2 cellular contexts compared by ENCODE assay signal in the genomic region with DNA sequence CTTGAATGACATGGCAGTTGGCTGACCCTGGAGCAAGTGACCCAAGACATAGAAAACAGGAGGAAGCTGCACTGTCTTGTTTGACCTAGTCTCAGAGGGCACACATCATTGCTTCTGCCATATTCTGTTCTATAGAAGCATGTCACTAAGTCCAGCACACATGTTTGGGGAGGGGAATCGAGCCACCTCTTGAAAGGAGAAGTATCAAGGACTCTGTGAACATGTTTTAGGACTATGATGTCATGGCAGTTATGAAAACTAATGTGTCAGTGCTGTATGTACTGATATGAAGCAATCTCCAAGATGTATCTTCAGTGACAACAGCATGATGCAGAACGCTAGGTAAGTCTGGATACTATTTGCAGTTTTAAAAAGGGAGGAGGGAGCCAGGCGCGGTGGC.
TF ChIP-seq lines count a peak whose summit lies in the region.

No MANE protein-coding gene starts in this region.

TF ChIP-seq in HepG2, 621 proteins besides CTCF, POLR2A, EP300 and RAD21:
- TF ChIP-seq, protein P1, sequence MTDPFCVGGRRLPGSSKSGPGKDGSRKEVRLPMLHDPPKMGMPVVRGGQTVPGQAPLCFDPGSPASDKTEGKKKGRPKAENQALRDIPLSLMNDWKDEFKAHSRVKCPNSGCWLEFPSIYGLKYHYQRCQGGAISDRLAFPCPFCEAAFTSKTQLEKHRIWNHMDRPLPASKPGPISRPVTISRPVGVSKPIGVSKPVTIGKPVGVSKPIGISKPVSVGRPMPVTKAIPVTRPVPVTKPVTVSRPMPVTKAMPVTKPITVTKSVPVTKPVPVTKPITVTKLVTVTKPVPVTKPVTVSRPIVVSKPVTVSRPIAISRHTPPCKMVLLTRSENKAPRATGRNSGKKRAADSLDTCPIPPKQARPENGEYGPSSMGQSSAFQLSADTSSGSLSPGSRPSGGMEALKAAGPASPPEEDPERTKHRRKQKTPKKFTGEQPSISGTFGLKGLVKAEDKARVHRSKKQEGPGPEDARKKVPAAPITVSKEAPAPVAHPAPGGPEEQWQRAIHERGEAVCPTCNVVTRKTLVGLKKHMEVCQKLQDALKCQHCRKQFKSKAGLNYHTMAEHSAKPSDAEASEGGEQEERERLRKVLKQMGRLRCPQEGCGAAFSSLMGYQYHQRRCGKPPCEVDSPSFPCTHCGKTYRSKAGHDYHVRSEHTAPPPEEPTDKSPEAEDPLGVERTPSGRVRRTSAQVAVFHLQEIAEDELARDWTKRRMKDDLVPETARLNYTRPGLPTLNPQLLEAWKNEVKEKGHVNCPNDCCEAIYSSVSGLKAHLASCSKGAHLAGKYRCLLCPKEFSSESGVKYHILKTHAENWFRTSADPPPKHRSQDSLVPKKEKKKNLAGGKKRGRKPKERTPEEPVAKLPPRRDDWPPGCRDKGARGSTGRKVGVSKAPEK (CRISPR knock-in tag; IDR thresholded peaks at IDR 0.05; ENCODE audit: borderline replicate concordance), result no peak
- TF ChIP-seq CREB1 (IDR thresholded peaks at IDR 0.05) (peak; percentile 20; the same call in 1 of the 2 replicates), CREB1 (CRISPR knock-in tag; IDR thresholded peaks at IDR 0.05) (no peak), SSRP1 (CRISPR knock-in tag; IDR thresholded peaks at IDR 0.05) (no peak), ZNF251 (CRISPR knock-in tag; IDR thresholded peaks at IDR 0.05) (no peak), ATF7 (IDR thresholded peaks at IDR 0.05) (peak; percentile 63), ATF7 (CRISPR knock-in tag; IDR thresholded peaks at IDR 0.05) (no peak), KLF15 (CRISPR knock-in tag; IDR thresholded peaks at IDR 0.05; ENCODE audit: borderline replicate concordance) (no peak), ZFP62 (CRISPR knock-in tag; IDR thresholded peaks at IDR 0.05) (no peak), ZFP41 (CRISPR knock-in tag; IDR thresholded peaks at IDR 0.05; ENCODE audit: borderline replicate concordance) (no peak), ZNF563 (CRISPR knock-in tag; IDR thresholded peaks at IDR 0.05) (no peak), ARHGAP35 (CRISPR knock-in tag; IDR thresholded peaks at IDR 0.05; ENCODE audit: borderline replicate concordance) (no peak), KLF11 (CRISPR knock-in tag; IDR thresholded peaks at IDR 0.05) (no peak), ZSCAN21 (CRISPR knock-in tag; IDR thresholded peaks at IDR 0.05; ENCODE audit: borderline replicate concordance) (no peak)
- TF ChIP-seq, protein P2, sequence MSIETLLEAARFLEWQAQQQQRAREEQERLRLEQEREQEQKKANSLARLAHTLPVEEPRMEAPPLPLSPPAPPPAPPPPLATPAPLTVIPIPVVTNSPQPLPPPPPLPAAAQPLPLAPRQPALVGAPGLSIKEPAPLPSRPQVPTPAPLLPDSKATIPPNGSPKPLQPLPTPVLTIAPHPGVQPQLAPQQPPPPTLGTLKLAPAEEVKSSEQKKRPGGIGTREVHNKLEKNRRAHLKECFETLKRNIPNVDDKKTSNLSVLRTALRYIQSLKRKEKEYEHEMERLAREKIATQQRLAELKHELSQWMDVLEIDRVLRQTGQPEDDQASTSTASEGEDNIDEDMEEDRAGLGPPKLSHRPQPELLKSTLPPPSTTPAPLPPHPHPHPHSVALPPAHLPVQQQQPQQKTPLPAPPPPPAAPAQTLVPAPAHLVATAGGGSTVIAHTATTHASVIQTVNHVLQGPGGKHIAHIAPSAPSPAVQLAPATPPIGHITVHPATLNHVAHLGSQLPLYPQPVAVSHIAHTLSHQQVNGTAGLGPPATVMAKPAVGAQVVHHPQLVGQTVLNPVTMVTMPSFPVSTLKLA (IDR thresholded peaks at IDR 0.05), result peak; percentile 35; the same call in 1 of the 2 replicates
- TF ChIP-seq, protein P3, sequence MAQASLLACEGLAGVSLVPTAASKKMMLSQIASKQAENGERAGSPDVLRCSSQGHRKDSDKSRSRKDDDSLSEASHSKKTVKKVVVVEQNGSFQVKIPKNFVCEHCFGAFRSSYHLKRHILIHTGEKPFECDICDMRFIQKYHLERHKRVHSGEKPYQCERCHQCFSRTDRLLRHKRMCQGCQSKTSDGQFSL (CRISPR knock-in tag; IDR thresholded peaks at IDR 0.05), result no peak
- TF ChIP-seq, protein P4, sequence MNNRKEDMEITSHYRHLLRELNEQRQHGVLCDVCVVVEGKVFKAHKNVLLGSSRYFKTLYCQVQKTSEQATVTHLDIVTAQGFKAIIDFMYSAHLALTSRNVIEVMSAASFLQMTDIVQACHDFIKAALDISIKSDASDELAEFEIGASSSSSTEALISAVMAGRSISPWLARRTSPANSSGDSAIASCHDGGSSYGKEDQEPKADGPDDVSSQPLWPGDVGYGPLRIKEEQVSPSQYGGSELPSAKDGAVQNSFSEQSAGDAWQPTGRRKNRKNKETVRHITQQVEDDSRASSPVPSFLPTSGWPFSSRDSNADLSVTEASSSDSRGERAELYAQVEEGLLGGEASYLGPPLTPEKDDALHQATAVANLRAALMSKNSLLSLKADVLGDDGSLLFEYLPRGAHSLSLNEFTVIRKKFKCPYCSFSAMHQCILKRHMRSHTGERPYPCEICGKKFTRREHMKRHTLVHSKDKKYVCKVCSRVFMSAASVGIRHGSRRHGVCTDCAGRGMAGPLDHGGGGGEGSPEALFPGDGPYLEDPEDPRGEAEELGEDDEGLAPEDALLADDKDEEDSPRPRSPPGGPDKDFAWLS (CRISPR knock-in tag; IDR thresholded peaks at IDR 0.05; ENCODE audit: borderline replicate concordance), result no peak

TF ChIP-seq in K562, 482 proteins besides CTCF, POLR2A, EP300 and RAD21:
- TF ChIP-seq EGR1 (conservative IDR thresholded peaks at IDR 0.05) (no peak), CEBPG (CRISPR knock-in tag; IDR thresholded peaks at IDR 0.05) (no peak), CEBPG (tag; conservative IDR thresholded peaks at IDR 0.05 in 1 of 2, IDR thresholded peaks at IDR 0.05 in 1 of 2) (peak in 1 of 2 experiments; percentile 26; a peak in 1 of 4 replicates)
- TF ChIP-seq, protein P5, sequence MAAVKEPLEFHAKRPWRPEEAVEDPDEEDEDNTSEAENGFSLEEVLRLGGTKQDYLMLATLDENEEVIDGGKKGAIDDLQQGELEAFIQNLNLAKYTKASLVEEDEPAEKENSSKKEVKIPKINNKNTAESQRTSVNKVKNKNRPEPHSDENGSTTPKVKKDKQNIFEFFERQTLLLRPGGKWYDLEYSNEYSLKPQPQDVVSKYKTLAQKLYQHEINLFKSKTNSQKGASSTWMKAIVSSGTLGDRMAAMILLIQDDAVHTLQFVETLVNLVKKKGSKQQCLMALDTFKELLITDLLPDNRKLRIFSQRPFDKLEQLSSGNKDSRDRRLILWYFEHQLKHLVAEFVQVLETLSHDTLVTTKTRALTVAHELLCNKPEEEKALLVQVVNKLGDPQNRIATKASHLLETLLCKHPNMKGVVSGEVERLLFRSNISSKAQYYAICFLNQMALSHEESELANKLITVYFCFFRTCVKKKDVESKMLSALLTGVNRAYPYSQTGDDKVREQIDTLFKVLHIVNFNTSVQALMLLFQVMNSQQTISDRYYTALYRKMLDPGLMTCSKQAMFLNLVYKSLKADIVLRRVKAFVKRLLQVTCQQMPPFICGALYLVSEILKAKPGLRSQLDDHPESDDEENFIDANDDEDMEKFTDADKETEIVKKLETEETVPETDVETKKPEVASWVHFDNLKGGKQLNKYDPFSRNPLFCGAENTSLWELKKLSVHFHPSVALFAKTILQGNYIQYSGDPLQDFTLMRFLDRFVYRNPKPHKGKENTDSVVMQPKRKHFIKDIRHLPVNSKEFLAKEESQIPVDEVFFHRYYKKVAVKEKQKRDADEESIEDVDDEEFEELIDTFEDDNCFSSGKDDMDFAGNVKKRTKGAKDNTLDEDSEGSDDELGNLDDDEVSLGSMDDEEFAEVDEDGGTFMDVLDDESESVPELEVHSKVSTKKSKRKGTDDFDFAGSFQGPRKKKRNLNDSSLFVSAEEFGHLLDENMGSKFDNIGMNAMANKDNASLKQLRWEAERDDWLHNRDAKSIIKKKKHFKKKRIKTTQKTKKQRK (IDR thresholded peaks at IDR 0.05; ENCODE audit: borderline replicate concordance, low read depth, low read length), result no peak
- TF ChIP-seq, protein P6, sequence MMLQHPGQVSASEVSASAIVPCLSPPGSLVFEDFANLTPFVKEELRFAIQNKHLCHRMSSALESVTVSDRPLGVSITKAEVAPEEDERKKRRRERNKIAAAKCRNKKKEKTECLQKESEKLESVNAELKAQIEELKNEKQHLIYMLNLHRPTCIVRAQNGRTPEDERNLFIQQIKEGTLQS (IDR thresholded peaks at IDR 0.05), result peak; percentile 26
- TF ChIP-seq, protein P6 (CRISPR knock-in tag; conservative IDR thresholded peaks at IDR 0.05), result no peak
